16 cellular contexts compared by ENCODE assay signal in the genomic region with DNA sequence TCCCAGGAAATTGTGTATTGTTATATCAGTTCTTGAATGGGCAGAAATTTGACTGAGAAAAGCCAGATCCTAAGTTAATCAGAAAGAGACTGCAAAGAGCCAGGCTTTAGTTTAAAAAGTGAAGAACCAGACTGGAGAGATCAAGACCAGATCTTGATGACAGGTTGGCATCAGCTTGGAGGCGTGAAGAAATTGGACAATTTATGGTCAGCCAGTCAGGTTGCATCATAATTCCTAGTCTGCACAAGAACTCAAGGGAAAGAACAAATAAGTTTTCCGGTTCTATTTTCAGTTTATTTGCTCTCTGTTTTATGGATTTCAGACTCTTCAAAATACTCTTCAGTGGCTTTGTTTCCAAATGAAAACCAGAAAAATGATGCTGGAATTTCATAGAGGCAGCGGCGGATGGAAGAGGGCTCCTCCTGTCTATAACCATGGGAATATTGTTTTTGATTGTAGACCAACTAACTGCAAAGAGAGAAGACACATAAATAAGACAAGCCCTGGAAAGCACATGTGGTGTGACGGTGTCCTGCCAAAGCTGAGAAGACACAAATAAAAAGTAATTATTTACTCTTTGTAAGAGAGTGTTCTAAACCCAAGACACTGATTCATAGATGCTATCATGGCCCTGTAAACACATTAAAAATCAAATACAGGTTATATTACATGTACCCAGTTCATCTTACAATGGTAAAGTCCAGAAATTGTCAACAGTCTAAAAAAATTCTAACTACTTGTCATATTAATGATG.
DNase-seq lines count a peak whose midpoint lies in the region; ATAC-seq and TF ChIP-seq lines count a peak whose summit lies in the region.
"Had no signal": no experiment of that assay in that cellular context is flagged by ENCODE, and none has a peak within 500 bp of the region (broad histone marks: within the 10 kb centered on the region; RNA-seq: fewer than 3 reads in every experiment).

No MANE protein-coding gene starts in this region.

- no peak overlapping the region for H2BK15ac ChIP-seq in H9 (ENCODE audit: low read depth, low read length)

- no peaks in the 10 kb centered on the region for H3K27me3 ChIP-seq in right cardiac atrium (ENCODE audit: control insufficient read depth, insufficient read depth)
- no peaks in the 10 kb centered on the region for H3K27me3 ChIP-seq in H9 (ENCODE audit: insufficient read depth, low read length)

- no peaks in the 10 kb centered on the region for H3K79me2 ChIP-seq in H9 (ENCODE audit: insufficient read depth, low read length)

- H3K4ac ChIP-seq in H9 (ENCODE audit: low read depth, low read length) = no peak overlapping the region

- no peak overlapping the region for H2AK5ac ChIP-seq in H9 (ENCODE audit: insufficient read length, low read length)

- no peaks in the 10 kb centered on the region for H3K79me1 ChIP-seq in H9 (ENCODE audit: insufficient read depth, low read depth, low read length, poor library complexity, severe bottlenecking)

- H3K4me3 Mint-ChIP-seq in H9 = no peak overlapping the region
- H3K4me3 Mint-ChIP-seq: B cell; CD4-positive, alpha-beta memory T cell had no signal

- peaks cover 15% of the 10 kb centered on the region for H3K27me3 Mint-ChIP-seq in H9 (ENCODE audit: low read depth)

- no peak overlapping the region for H4K5ac ChIP-seq in H9 (ENCODE audit: insufficient read length, low read depth, low read length)

- WGBS in right cardiac atrium = 73% methylated on average over 5 of the region's 5 CpGs
- WGBS in H9 (ENCODE audit: extremely low coverage, insufficient read length, low lambda C conversion rate) = no CpG with 5 or more reads among the region's 5 CpGs

- H4K91ac ChIP-seq in H9 (ENCODE audit: insufficient read length, low read depth, low read length) = no peak overlapping the region

- peaks cover 0 to 2% of the 10 kb centered on the region in 2 experiments; a peak in 2 of 5 replicates for H3K9me3 Mint-ChIP-seq in H9

- intact Hi-C loops in right cardiac atrium (cut with DNase I) = loop anchor here in 1 of 4 donors (10.0 kb wide), 1 partner anchor 642 kb away; no protein-coding TSS in a partner anchor

- H3K27ac ChIP-seq in VCaP (peak overlapping the region; percentile 58), right cardiac atrium (ENCODE audit: low read length) (no peak overlapping the region), H9 (ENCODE audit: insufficient read length, low read depth, low read length) (no peak overlapping the region)

- no peaks in the 10 kb centered on the region for H3K36me3 Mint-ChIP-seq in H9 (ENCODE audit: insufficient read depth in 1 of 3, low read depth in 3 of 3)
- H3K36me3 Mint-ChIP-seq: CD4-positive, alpha-beta memory T cell had no signal

- H3K4me1 ChIP-seq in right cardiac atrium (ENCODE audit: control insufficient read depth, insufficient read depth, low read length) (no peaks in the 10 kb centered on the region), H9 (ENCODE audit: insufficient read depth, low read length) (no peaks in the 10 kb centered on the region)
- H3K4me1 ChIP-seq: HAP-1 had no signal

- H3K27ac Mint-ChIP-seq in H9 = no peak overlapping the region
- H3K27ac Mint-ChIP-seq: B cell; CD4-positive, alpha-beta memory T cell had no signal

- H3K18ac ChIP-seq in H9 (ENCODE audit: insufficient read length, low read depth, low read length) = no peak overlapping the region

- no peaks in the 10 kb centered on the region for H4K20me1 ChIP-seq in H9 (ENCODE audit: control insufficient read depth, insufficient read depth, insufficient read length)

- no peak overlapping the region for H3T11ph ChIP-seq in H9 (ENCODE audit: low read length)

- no peak overlapping the region for H3K4me3 ChIP-seq in AG10803 (ENCODE audit: low read length)
- no peak overlapping the region for H3K4me3 ChIP-seq in fibroblast of mammary gland (ENCODE audit: control insufficient read depth, low read depth, low read length)
- H3K4me3 ChIP-seq in skeletal muscle cell (ENCODE audit: low read depth, low read length) = no peak overlapping the region
- H3K4me3 ChIP-seq in right cardiac atrium (ENCODE audit: low read length) = no peak overlapping the region
- H3K4me3 ChIP-seq: HAP-1 had no signal

- no peak overlapping the region for H2BK120ac ChIP-seq in H9 (ENCODE audit: low read depth, low read length, poor library complexity, severe bottlenecking)

- H3K56ac ChIP-seq in H9 (ENCODE audit: insufficient read length, low read depth, low read length) = no peak overlapping the region

- H3K23ac ChIP-seq in H9 (ENCODE audit: insufficient read length, low read depth, low read length) = no peak overlapping the region

- no peak overlapping the region for H3K14ac ChIP-seq in H9 (ENCODE audit: insufficient read depth, low read length)

- no peak overlapping the region for H3K4me2 ChIP-seq in H9 (ENCODE audit: insufficient read depth, insufficient read length, low read length)

- H2BK5ac ChIP-seq in H9 (ENCODE audit: insufficient read length, low read length) = no peak overlapping the region

- no peaks in the 10 kb centered on the region for H3K23me2 ChIP-seq in H9 (ENCODE audit: insufficient read length, low read depth, low read length, poor library complexity, severe bottlenecking)

- no peaks in the 10 kb centered on the region for H3K9me3 ChIP-seq in right cardiac atrium (ENCODE audit: control insufficient read depth, low read length)
- H3K9me3 ChIP-seq in H9 (ENCODE audit: control insufficient read depth, low read depth, low read length) = no peaks in the 10 kb centered on the region
- H3K9me3 ChIP-seq: HAP-1 had no signal

- no peak overlapping the region for H2BK12ac ChIP-seq in H9 (ENCODE audit: insufficient read length, low read depth, low read length)

- DNase-seq in AG10803 (ENCODE audit: low read depth) = peak; percentile 7
- DNase-seq in fibroblast of mammary gland (ENCODE audit: low read depth) = peak; percentile 10
- DNase-seq in skeletal muscle cell (ENCODE audit: low read depth) = peak; percentile 2
- no peak for DNase-seq in right cardiac atrium
- DNase-seq in H9 = no peak
- DNase-seq: 8988T; ACHN; C1 segment of cervical spinal cord; CD4-positive, alpha-beta memory T cell; DMS79 treated with DMSO at 0.1 percent for 48 hours; EL; GOT3 had no signal

- peaks cover 0 to 4% of the 10 kb centered on the region in 2 experiments; a peak in 1 of 4 replicates for H3K4me1 Mint-ChIP-seq in H9
- H3K4me1 Mint-ChIP-seq: B cell; CD4-positive, alpha-beta memory T cell had no signal

- TF ChIP-seq CTCF in AG10803 (conservative IDR thresholded peaks at IDR 0.05; ENCODE audit: low read length) (no peak), VCaP (conservative IDR thresholded peaks at IDR 0.05) (peak; percentile 25; the same call in 1 of the 2 replicates), fibroblast of mammary gland (conservative IDR thresholded peaks at IDR 0.05; ENCODE audit: control insufficient read depth, insufficient read depth, low read depth, low read length) (no peak), H9 (conservative IDR thresholded peaks at IDR 0.05) (no peak)

- H2AFZ ChIP-seq in H9 (ENCODE audit: low read length) = no peak overlapping the region

- no peak overlapping the region for H3K9ac ChIP-seq in H9 (ENCODE audit: extremely low read depth, insufficient read length, low read length)

- H4K8ac ChIP-seq in H9 (replicated peaks; ENCODE audit: insufficient read length, low read depth, low read length) = no peak overlapping the region

- no peak overlapping the region for H2BK20ac ChIP-seq in H9 (ENCODE audit: low read depth, low read length, poor library complexity, severe bottlenecking)

- ATAC-seq in GM21717 (IDR thresholded peaks at IDR 0.05; ENCODE audit: unreplicated experiment) (no peak), right cardiac atrium (no peak)

Comparison
In these comparisons a context has a peak if more than half of its experiments do, and no peak if none do; other contexts are left out.
1. DNase-seq: peak in AG10803 (single experiment), fibroblast of mammary gland (single experiment) and skeletal muscle cell (single experiment); none in right cardiac atrium (0 of 3) and H9 (single experiment).